In genomic region chr9:120474579-120475243, GRCh38 we compare ENCODE assay signal across 15 cellular contexts.
A peak's percentile ranks its signal among the peaks of the same experiment; 100 is the strongest.
DNase-seq lines count a peak whose midpoint lies in the region; ATAC-seq and TF ChIP-seq lines count a peak whose summit lies in the region.
"Had no signal": no experiment of that assay in that cellular context is flagged by ENCODE, and none has a peak within 500 bp of the region (broad histone marks: within the 10 kb centered on the region; RNA-seq: fewer than 3 reads in every experiment).

No MANE protein-coding gene starts in this region.

- H3K9me3 ChIP-seq in breast epithelium (no peaks in the 10 kb centered on the region), lower lobe of right lung (no peaks in the 10 kb centered on the region), sigmoid colon (no peaks in the 10 kb centered on the region)
- H3K9me3 ChIP-seq: pancreas had no signal

- peaks cover 12% of the 10 kb centered on the region for H3K36me3 ChIP-seq in GM23338 (ENCODE audit: insufficient read depth)
- no peaks in the 10 kb centered on the region for H3K36me3 ChIP-seq in breast epithelium
- H3K36me3 ChIP-seq in lower lobe of right lung: peaks cover 49% of the 10 kb centered on the region
- peaks cover 6 to 64% (median 24%) of the 10 kb centered on the region in 4 donors for H3K36me3 ChIP-seq in sigmoid colon

- no peaks in the 10 kb centered on the region; the same call in 1 of the 2 replicates for H3F3A ChIP-seq in GM23338 (replicated peaks; ENCODE audit: low read depth)

- DNase-seq in AG08395 (ENCODE audit: low spot score): peak; percentile 5
- no peak for DNase-seq in GM23338 (ENCODE audit: low spot score)
- DNase-seq in breast epithelium (ENCODE audit: low spot score in 2 of 2): no peak
- no peak for DNase-seq in lower lobe of right lung
- no peak for DNase-seq in NCI-H2227 (lab: John Stamatoyannopoulos, UW; ENCODE audit: unreplicated experiment)
- no peak for DNase-seq in UCSD-AML1 (lab: John Stamatoyannopoulos, UW; ENCODE audit: unreplicated experiment)
- DNase-seq in sigmoid colon: no peak
- DNase-seq: activated effector memory CD4-positive, alpha-beta T cell treated with Interleukin-2 at 50 U/mL for 16 hours; NCI-H1048; NCI-H526; pancreas; stimulated activated CD4-positive, alpha-beta T cell treated with anti-CD3 and anti-CD28 coated beads, Interleukin-2, amount 100 ng/mL, for 48 hours; stimulated activated naive CD4-positive, alpha-beta T cell treated with Interleukin-2 at 50 U/mL for 16 hours; WERI-Rb-1 had no signal

- no peaks in the 10 kb centered on the region for H3K9me3 Mint-ChIP-seq in GM23338

- H3K79me2 ChIP-seq in GM23338 (replicated peaks; ENCODE audit: insufficient read depth): no peaks in the 10 kb centered on the region

- no peak for TF ChIP-seq EP300 in sigmoid colon (IDR thresholded peaks at IDR 0.05)

- H3K4me1 Mint-ChIP-seq in GM23338: no peaks in the 10 kb centered on the region

- peak overlapping the region; percentile 44; the same call in 1 of the 2 replicates for H3K27ac Mint-ChIP-seq in GM23338

- 0 out of 2 replicates have a peak, but pooled peaks cover 3% of the 10 kb centered on the region for H4K20me1 ChIP-seq in GM23338 (replicated peaks; ENCODE audit: insufficient read depth)

- TF ChIP-seq POLR2A in breast epithelium (IDR thresholded peaks at IDR 0.05) (no peak), sigmoid colon (IDR thresholded peaks at IDR 0.05) (no peak)

- peaks cover 3% of the 10 kb centered on the region for H3K27me3 Mint-ChIP-seq in GM23338 (ENCODE audit: insufficient read depth, low read depth, poor library complexity)

- no peak overlapping the region for H2AFZ ChIP-seq in GM23338

- H3K27me3 ChIP-seq in GM23338 (ENCODE audit: insufficient read depth) (no peaks in the 10 kb centered on the region), breast epithelium (no peaks in the 10 kb centered on the region), lower lobe of right lung (ENCODE audit: low read depth) (no peaks in the 10 kb centered on the region), sigmoid colon (no peaks in the 10 kb centered on the region)
- H3K27me3 ChIP-seq: pancreas had no signal

- 51 to 83% methylated on average over 3 of the region's 3 CpGs for WGBS in sigmoid colon, 2 donors

- intact Hi-C loops in breast epithelium (cut with DNase I; ENCODE audit: low total_unique reads) (no loop called here), lower lobe of right lung (cut with DNase I) (no loop called here), sigmoid colon (cut with DNase I) (no loop called here)

- TF ChIP-seq CTCF in GM23338 (conservative IDR thresholded peaks at IDR 0.05; ENCODE audit: low read depth in 2 of 2) (no peak), breast epithelium (IDR thresholded peaks at IDR 0.05) (no peak), lower lobe of right lung (IDR thresholded peaks at IDR 0.05) (no peak), sigmoid colon (IDR thresholded peaks at IDR 0.05) (no peak)

- ATAC-seq in GM23338 (no peak), lower lobe of right lung (peak; percentile 10 to 49), GM21528 (IDR thresholded peaks at IDR 0.05; ENCODE audit: low FRiP score, unreplicated experiment) (no peak)

- H3K36me3 Mint-ChIP-seq in GM23338 (ENCODE audit: low read depth): peaks cover 38% of the 10 kb centered on the region

- H3K4me3 Mint-ChIP-seq in GM23338: no peak overlapping the region

- no peak overlapping the region for H3K4me2 ChIP-seq in GM23338

- H3K4me1 ChIP-seq in GM23338 (ENCODE audit: insufficient read depth) (no peaks in the 10 kb centered on the region), breast epithelium (peaks cover 0 to 11% of the 10 kb centered on the region in 2 donors), lower lobe of right lung (peaks cover 23% of the 10 kb centered on the region), sigmoid colon (peaks cover 0 to 14% (median 12%) of the 10 kb centered on the region in 4 donors)
- H3K4me1 ChIP-seq: pancreas had no signal

- H3K27ac ChIP-seq in GM23338 (ENCODE audit: low read depth) (no peak overlapping the region), breast epithelium (peak overlapping the region; percentile 44 to 79), lower lobe of right lung (peak overlapping the region; percentile 51), sigmoid colon (peak overlapping the region in 1 of 4 donors; percentile 14)
- H3K27ac ChIP-seq: pancreas, WERI-Rb-1 had no signal

- H3K4me3 ChIP-seq in GM23338 (no peak overlapping the region), breast epithelium (no peak overlapping the region), lower lobe of right lung (no peak overlapping the region), sigmoid colon (no peak overlapping the region)
- H3K4me3 ChIP-seq: pancreas had no signal

- no peaks in the 10 kb centered on the region for H3K9me2 ChIP-seq in GM23338 (ENCODE audit: insufficient read depth)

TF ChIP-seq in GM23338, 12 proteins besides CTCF, POLR2A, EP300 and RAD21 (continues in another document):
- TF ChIP-seq, protein P1, sequence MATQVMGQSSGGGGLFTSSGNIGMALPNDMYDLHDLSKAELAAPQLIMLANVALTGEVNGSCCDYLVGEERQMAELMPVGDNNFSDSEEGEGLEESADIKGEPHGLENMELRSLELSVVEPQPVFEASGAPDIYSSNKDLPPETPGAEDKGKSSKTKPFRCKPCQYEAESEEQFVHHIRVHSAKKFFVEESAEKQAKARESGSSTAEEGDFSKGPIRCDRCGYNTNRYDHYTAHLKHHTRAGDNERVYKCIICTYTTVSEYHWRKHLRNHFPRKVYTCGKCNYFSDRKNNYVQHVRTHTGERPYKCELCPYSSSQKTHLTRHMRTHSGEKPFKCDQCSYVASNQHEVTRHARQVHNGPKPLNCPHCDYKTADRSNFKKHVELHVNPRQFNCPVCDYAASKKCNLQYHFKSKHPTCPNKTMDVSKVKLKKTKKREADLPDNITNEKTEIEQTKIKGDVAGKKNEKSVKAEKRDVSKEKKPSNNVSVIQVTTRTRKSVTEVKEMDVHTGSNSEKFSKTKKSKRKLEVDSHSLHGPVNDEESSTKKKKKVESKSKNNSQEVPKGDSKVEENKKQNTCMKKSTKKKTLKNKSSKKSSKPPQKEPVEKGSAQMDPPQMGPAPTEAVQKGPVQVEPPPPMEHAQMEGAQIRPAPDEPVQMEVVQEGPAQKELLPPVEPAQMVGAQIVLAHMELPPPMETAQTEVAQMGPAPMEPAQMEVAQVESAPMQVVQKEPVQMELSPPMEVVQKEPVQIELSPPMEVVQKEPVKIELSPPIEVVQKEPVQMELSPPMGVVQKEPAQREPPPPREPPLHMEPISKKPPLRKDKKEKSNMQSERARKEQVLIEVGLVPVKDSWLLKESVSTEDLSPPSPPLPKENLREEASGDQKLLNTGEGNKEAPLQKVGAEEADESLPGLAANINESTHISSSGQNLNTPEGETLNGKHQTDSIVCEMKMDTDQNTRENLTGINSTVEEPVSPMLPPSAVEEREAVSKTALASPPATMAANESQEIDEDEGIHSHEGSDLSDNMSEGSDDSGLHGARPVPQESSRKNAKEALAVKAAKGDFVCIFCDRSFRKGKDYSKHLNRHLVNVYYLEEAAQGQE (IDR thresholded peaks at IDR 0.05; ENCODE audit: unreplicated experiment): no peak
- no peak for TF ChIP-seq JUNB (IDR thresholded peaks at IDR 0.05; ENCODE audit: unreplicated experiment)
- TF ChIP-seq STAT1 (IDR thresholded peaks at IDR 0.05; ENCODE audit: unreplicated experiment): no peak
- TF ChIP-seq EZH2 (IDR thresholded peaks at IDR 0.05; ENCODE audit: low read depth, unreplicated experiment): no peak
- TF ChIP-seq ZNF331 (CRISPR knock-in tag; IDR thresholded peaks at IDR 0.05; ENCODE audit: low read depth): no peak
- no peak for TF ChIP-seq EZH2phosphoT487 (IDR thresholded peaks at IDR 0.05; ENCODE audit: unreplicated experiment)
- TF ChIP-seq NANOG (IDR thresholded peaks at IDR 0.05; ENCODE audit: borderline replicate concordance): no peak
- no peak for TF ChIP-seq CREB1 (CRISPR knock-in tag; IDR thresholded peaks at IDR 0.05; ENCODE audit: low read depth)

Comparison
In these comparisons a context has a peak if more than half of its experiments do, and no peak if none do; other contexts are left out.
1. ATAC-seq: peak in lower lobe of right lung (2 of 2); none in GM23338 (single experiment) and GM21528 (single experiment).